ENCODE assay signal across 8 cellular contexts in genomic region chr20:29079769-29080690, GRCh38.
DNase-seq lines count a peak whose midpoint lies in the region; ATAC-seq lines count a peak whose summit lies in the region.

No MANE protein-coding gene starts in this region.

- DNase-seq in COLO829 (ENCODE audit: low spot score) (peak; percentile 80), HuH-7.5 (ENCODE audit: low spot score) (peak; percentile 19), epithelial cell of prostate (ENCODE audit: low read depth, low spot score) (peak; percentile 12), posterior vena cava (ENCODE audit: low spot score) (peak; percentile 70), caudate nucleus (lab: John Stamatoyannopoulos, UW) (no peak), NCI-H2081 treated with DMSO at 0.1 percent for 48 hours (lab: John Stamatoyannopoulos, UW) (no peak), DMS153 treated with DMSO at 0.1 percent for 48 hours (lab: John Stamatoyannopoulos, UW; ENCODE audit: unreplicated experiment) (no peak)
- DNase-seq in natural killer cell treated with Interleukin-12 subunit alpha and Interleukin-12 subunit beta and Interleukin-15 and Interleukin-18, amount 100 ng/mL, for 72 hours (ENCODE audit: low spot score): no peak

- H3K27ac ChIP-seq in epithelial cell of prostate (no peak overlapping the region), caudate nucleus (ENCODE audit: low read depth, low read length) (no peak overlapping the region)

- H3K4me1 Mint-ChIP-seq in natural killer cell treated with Interleukin-12 subunit alpha and Interleukin-12 subunit beta and Interleukin-15 and Interleukin-18, amount 100 ng/mL, for 72 hours (ENCODE audit: low read depth in 2 of 2): no peaks in the 10 kb centered on the region

- H3K4me3 Mint-ChIP-seq in natural killer cell treated with Interleukin-12 subunit alpha and Interleukin-12 subunit beta and Interleukin-15 and Interleukin-18, amount 100 ng/mL, for 72 hours: no peak overlapping the region

- intact Hi-C loops in posterior vena cava (cut with DNase I): no loop called here

- H3K27me3 Mint-ChIP-seq in natural killer cell treated with Interleukin-12 subunit alpha and Interleukin-12 subunit beta and Interleukin-15 and Interleukin-18, amount 100 ng/mL, for 72 hours: no peaks in the 10 kb centered on the region

- peaks cover 12% of the 10 kb centered on the region for H3K36me3 Mint-ChIP-seq in natural killer cell treated with Interleukin-12 subunit alpha and Interleukin-12 subunit beta and Interleukin-15 and Interleukin-18, amount 100 ng/mL, for 72 hours

- peaks cover 26% of the 10 kb centered on the region for H3K9me3 Mint-ChIP-seq in natural killer cell treated with Interleukin-12 subunit alpha and Interleukin-12 subunit beta and Interleukin-15 and Interleukin-18, amount 100 ng/mL, for 72 hours

- ATAC-seq in natural killer cell treated with Interleukin-12 subunit alpha and Interleukin-12 subunit beta and Interleukin-15 and Interleukin-18, amount 100 ng/mL, for 72 hours: no peak

- H3K27ac Mint-ChIP-seq in natural killer cell treated with Interleukin-12 subunit alpha and Interleukin-12 subunit beta and Interleukin-15 and Interleukin-18, amount 100 ng/mL, for 72 hours: no peak overlapping the region

Comparison
In these comparisons a context has a peak if more than half of its experiments do, and no peak if none do; other contexts are left out.
1. DNase-seq: peak in COLO829 (single experiment), HuH-7.5 (single experiment), epithelial cell of prostate (single experiment) and posterior vena cava (single experiment); none in caudate nucleus (0 of 61), NCI-H2081 treated with DMSO at 0.1 percent for 48 hours (single experiment), natural killer cell treated with Interleukin-12 subunit alpha and Interleukin-12 subunit beta and Interleukin-15 and Interleukin-18, amount 100 ng/mL, for 72 hours (single experiment) and DMS153 treated with DMSO at 0.1 percent for 48 hours (single experiment).